In genomic region chr12:109995366-109995702, GRCh38 we compare ENCODE assay signal across 8 cellular contexts. TPM values are rescaled to one million over a fixed set of nuclear protein-coding genes. Genes with fewer than 3 reads are reported as not detected.
DNase-seq lines count a peak whose midpoint lies in the region; ATAC-seq and TF ChIP-seq lines count a peak whose summit lies in the region.

No MANE protein-coding gene starts in this region.

- H3K79me2 ChIP-seq in DOHH2 (ENCODE audit: control insufficient read depth, low read length) (peaks cover 84% of the 10 kb centered on the region), fibroblast of lung (ENCODE audit: control insufficient read depth, insufficient read depth, low read length) (peaks cover 59% of the 10 kb centered on the region)

- H3K27me3 ChIP-seq in DOHH2 (ENCODE audit: control insufficient read depth, low read length): no peaks in the 10 kb centered on the region
- no peaks in the 10 kb centered on the region for H3K27me3 ChIP-seq in RWPE2 (ENCODE audit: insufficient read depth, poor library complexity, severe bottlenecking)
- H3K27me3 ChIP-seq in fibroblast of lung (ENCODE audit: control insufficient read depth, insufficient read depth, low read length): no peaks in the 10 kb centered on the region
- H3K27me3 ChIP-seq in prostate gland (replicated peaks; ENCODE audit: insufficient read depth): no peaks in the 10 kb centered on the region

- H3K4me3 ChIP-seq in DOHH2 (ENCODE audit: low read length) (peak overlapping the region; percentile 99), RWPE2 (ENCODE audit: severe bottlenecking) (peak overlapping the region; percentile 67), fibroblast of lung (replicated peaks in 1 of 4; ENCODE audit: control extremely low read depth in 1 of 4, insufficient read depth in 1 of 4, low read depth in 3 of 4, low read length in 4 of 4) (peak overlapping the region; percentile 54 to 97 (median 80)), prostate gland (peak overlapping the region; percentile 85 to 88)

- WGBS in prostate gland: 2% methylated on average over 7 of the region's 7 CpGs

- H3K9me3 ChIP-seq in DOHH2 (ENCODE audit: control insufficient read depth, insufficient read depth, low read length): no peaks in the 10 kb centered on the region
- H3K9me3 ChIP-seq in RWPE2 (ENCODE audit: severe bottlenecking): no peaks in the 10 kb centered on the region
- no peaks in the 10 kb centered on the region for H3K9me3 ChIP-seq in fibroblast of lung (ENCODE audit: control insufficient read depth, insufficient read depth, low read depth, low read length)
- H3K9me3 ChIP-seq in prostate gland: no peaks in the 10 kb centered on the region

- no peaks in the 10 kb centered on the region for H3K9me2 ChIP-seq in DOHH2 (replicated peaks; ENCODE audit: control insufficient read depth, low read length)

- H3K4me2 ChIP-seq in DOHH2 (ENCODE audit: low read length) (peak overlapping the region; percentile 85), fibroblast of lung (ENCODE audit: extremely low read depth, insufficient read depth, low read length) (peak overlapping the region; percentile 71)

- TF ChIP-seq CTCF in DOHH2 (IDR thresholded peaks at IDR 0.05; ENCODE audit: low read depth, low read length, poor library complexity, severe bottlenecking) (no peak), RWPE2 (IDR thresholded peaks at IDR 0.05; ENCODE audit: poor library complexity, severe bottlenecking) (no peak), fibroblast of lung (conservative IDR thresholded peaks at IDR 0.05 in 1 of 2, IDR thresholded peaks at IDR 0.05 in 1 of 2; ENCODE audit: low read depth in 1 of 2, low read length in 2 of 2) (no peak), prostate gland (IDR thresholded peaks at IDR 0.05) (no peak)

- H2AFZ ChIP-seq in fibroblast of lung (ENCODE audit: low read length): no peak overlapping the region

- TF ChIP-seq POLR2A in prostate gland (IDR thresholded peaks at IDR 0.05): no peak

- H3K4me1 ChIP-seq in DOHH2 (ENCODE audit: control insufficient read depth, low read length) (peaks cover 55% of the 10 kb centered on the region), RWPE2 (ENCODE audit: insufficient read depth, poor library complexity, severe bottlenecking) (peaks cover 9% of the 10 kb centered on the region), fibroblast of lung (ENCODE audit: control insufficient read depth, extremely low read depth, insufficient read depth, low read length) (peaks cover 7% of the 10 kb centered on the region), prostate gland (replicated peaks) (no peaks in the 10 kb centered on the region)

- ATAC-seq in RWPE2 (ENCODE audit: low read depth) (no peak), HG03565 (IDR thresholded peaks at IDR 0.05; ENCODE audit: unreplicated experiment) (no peak), HG03097 (IDR thresholded peaks at IDR 0.05; ENCODE audit: low FRiP score, unreplicated experiment) (no peak), HG02938 (IDR thresholded peaks at IDR 0.05; ENCODE audit: unreplicated experiment) (no peak)

- peak overlapping the region; percentile 75 for H3K9ac ChIP-seq in fibroblast of lung (ENCODE audit: insufficient read depth, low read length)

- peaks cover 13% of the 10 kb centered on the region for H4K20me1 ChIP-seq in DOHH2 (ENCODE audit: control insufficient read depth, insufficient read depth, low read depth, low read length)
- no peaks in the 10 kb centered on the region for H4K20me1 ChIP-seq in fibroblast of lung (ENCODE audit: control insufficient read depth, extremely low read depth, insufficient read depth, low read length)

- intact Hi-C loops in prostate gland (cut with DNase I): loop anchor here (5.0 kb wide), 2 partner anchors 43 to 93 kb away; partner anchors contain the start of gene TCHP

- H3K36me3 ChIP-seq in DOHH2 (ENCODE audit: control insufficient read depth, low read length) (peaks cover 58% of the 10 kb centered on the region), RWPE2 (ENCODE audit: low read depth) (peaks cover 15% of the 10 kb centered on the region), fibroblast of lung (ENCODE audit: control insufficient read depth, insufficient read depth, low read length) (no peaks in the 10 kb centered on the region), prostate gland (no peaks in the 10 kb centered on the region)

- peaks cover 35% of the 10 kb centered on the region for H3F3A ChIP-seq in DOHH2 (ENCODE audit: control insufficient read depth, insufficient read depth)

- peak overlapping the region; percentile 96 for H3K27ac ChIP-seq in DOHH2 (ENCODE audit: low read depth, low read length)
- H3K27ac ChIP-seq in RWPE2 (ENCODE audit: poor library complexity, severe bottlenecking): peak overlapping the region; percentile 49
- H3K27ac ChIP-seq in fibroblast of lung (ENCODE audit: insufficient read depth, low read length): peak overlapping the region; percentile 77
- peak overlapping the region; percentile 48 to 54 for H3K27ac ChIP-seq in prostate gland

- DNase-seq in RWPE2 (ENCODE audit: low spot score): no peak
- no peak for DNase-seq in fibroblast of lung (ENCODE audit: low read depth in 2 of 2)
- no peak for DNase-seq in prostate gland (ENCODE audit: low spot score)
- no peak for DNase-seq in MV-4-11 (lab: John Stamatoyannopoulos, UW)

RNA-seq across cellular contexts. Expression of gene GIT2, which starts 0.8 kb away (rescaled TPM):
- total RNA-seq in fibroblast of lung (30.3 and 47.9 TPM in 2 replicates), prostate gland (10 to 100 TPM; 20.9 to 43.3 TPM)
- polyA plus RNA-seq in fibroblast of lung: 53.5 and 54.3 TPM in 2 replicates
- polyA plus RNA-seq in fibroblast of lung (2012): 35.3 and 39.9 TPM in 2 replicates
- 53.2 and 56.8 TPM in 2 replicates for polyA minus RNA-seq in fibroblast of lung (ENCODE audit: low replicate concordance)

RNA-seq across cellular contexts. Expression of gene ANKRD13A, which starts 3.9 kb away (rescaled TPM):
- total RNA-seq in fibroblast of lung: 82.4 and 168 TPM in 2 replicates
- 246 and 340 TPM in 2 replicates for polyA plus RNA-seq in fibroblast of lung
- polyA plus RNA-seq in fibroblast of lung (2012): 132 and 183 TPM in 2 replicates
- 302 and 374 TPM in 2 replicates for polyA minus RNA-seq in fibroblast of lung (ENCODE audit: low replicate concordance)
- total RNA-seq in prostate gland: 10 to 100 TPM; 76.1 to 87.4 TPM

RNA-seq across cellular contexts. Expression of gene C12orf76, which starts 53.0 kb away (rescaled TPM):
- total RNA-seq in fibroblast of lung: 17.2 and 20.8 TPM in 2 replicates
- polyA plus RNA-seq in fibroblast of lung: 5.5 and 8.5 TPM in 2 replicates
- polyA plus RNA-seq in fibroblast of lung (2012): 5.1 and 10.2 TPM in 2 replicates
- polyA minus RNA-seq in fibroblast of lung (ENCODE audit: low replicate concordance): 1.6 and 16.4 TPM in 2 replicates
- 10 to 100 TPM; 20.4 to 26.1 TPM for total RNA-seq in prostate gland
